ENCODE assay signal across 1 cellular context in the genomic region with DNA sequence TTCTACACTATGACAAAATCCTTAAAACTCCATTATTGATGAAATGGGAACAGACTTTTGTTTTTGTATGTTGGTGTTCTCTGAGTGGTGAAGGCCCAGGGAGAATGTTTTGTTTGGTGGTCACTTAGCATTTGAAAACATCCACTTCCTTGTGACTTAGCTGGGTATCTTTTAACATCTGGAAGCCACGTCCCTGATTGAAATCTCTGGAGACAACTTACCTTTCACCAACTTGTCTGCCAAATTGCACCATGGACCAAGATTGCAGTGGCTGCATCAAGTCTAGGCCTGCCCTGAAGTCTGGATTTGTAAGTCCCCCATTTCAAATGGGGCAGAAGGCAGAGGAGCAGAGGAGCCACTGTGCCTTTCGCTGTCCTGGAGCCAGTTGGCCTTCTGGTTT.
TF ChIP-seq lines count a peak whose summit lies in the region.

No MANE protein-coding gene starts in this region.

TF ChIP-seq in WTC11, 78 proteins besides CTCF, POLR2A, EP300 and RAD21 (continued from another document):
- TF ChIP-seq, protein P1, sequence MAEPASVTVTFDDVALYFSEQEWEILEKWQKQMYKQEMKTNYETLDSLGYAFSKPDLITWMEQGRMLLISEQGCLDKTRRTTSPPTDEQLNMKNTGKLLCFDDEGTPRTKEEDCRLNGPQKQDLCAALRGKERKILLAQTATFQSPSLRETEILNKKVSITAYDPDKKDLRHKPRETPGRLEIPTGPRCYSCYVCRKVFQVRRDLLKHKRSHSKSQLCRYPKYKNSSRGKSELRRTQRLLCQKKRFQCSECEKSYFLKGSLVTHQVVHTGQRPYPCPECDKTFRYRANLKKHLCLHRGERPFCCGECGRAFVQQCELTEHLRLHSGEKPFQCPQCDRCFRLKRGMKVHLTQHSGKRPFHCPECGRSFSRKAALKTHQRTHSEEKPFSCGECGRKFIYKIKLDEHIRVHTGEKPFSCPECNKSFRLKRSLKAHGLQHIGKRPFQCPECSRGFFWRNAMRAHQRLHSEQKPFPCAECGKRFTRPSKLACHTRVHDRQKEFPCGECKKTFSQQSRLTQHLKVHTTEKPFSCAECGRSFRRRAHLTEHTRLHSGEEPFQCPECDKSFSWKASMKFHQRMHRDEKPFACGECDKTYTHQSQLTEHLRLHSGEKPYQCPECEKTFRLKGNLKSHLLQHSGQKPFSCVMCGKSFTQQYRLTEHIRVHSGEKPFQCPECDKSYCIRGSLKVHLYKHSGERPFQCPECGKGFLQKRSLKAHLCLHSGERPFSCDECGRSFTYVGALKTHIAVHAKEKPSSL (CRISPR knock-in tag; conservative IDR thresholded peaks at IDR 0.05), result no peak
- TF ChIP-seq GRHL2 (CRISPR knock-in tag; IDR thresholded peaks at IDR 0.05; ENCODE audit: insufficient replicate concordance, severe bottlenecking), result no peak
- TF ChIP-seq NR2C2 (CRISPR knock-in tag; IDR thresholded peaks at IDR 0.05), result no peak
- no peak for TF ChIP-seq JAZF1 (CRISPR knock-in tag; IDR thresholded peaks at IDR 0.05)
- TF ChIP-seq, protein P2, sequence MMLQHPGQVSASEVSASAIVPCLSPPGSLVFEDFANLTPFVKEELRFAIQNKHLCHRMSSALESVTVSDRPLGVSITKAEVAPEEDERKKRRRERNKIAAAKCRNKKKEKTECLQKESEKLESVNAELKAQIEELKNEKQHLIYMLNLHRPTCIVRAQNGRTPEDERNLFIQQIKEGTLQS (CRISPR knock-in tag; conservative IDR thresholded peaks at IDR 0.05), result no peak
- TF ChIP-seq FOXJ3 (CRISPR knock-in tag; IDR thresholded peaks at IDR 0.05; ENCODE audit: borderline replicate concordance), result no peak
- TF ChIP-seq, protein P3, sequence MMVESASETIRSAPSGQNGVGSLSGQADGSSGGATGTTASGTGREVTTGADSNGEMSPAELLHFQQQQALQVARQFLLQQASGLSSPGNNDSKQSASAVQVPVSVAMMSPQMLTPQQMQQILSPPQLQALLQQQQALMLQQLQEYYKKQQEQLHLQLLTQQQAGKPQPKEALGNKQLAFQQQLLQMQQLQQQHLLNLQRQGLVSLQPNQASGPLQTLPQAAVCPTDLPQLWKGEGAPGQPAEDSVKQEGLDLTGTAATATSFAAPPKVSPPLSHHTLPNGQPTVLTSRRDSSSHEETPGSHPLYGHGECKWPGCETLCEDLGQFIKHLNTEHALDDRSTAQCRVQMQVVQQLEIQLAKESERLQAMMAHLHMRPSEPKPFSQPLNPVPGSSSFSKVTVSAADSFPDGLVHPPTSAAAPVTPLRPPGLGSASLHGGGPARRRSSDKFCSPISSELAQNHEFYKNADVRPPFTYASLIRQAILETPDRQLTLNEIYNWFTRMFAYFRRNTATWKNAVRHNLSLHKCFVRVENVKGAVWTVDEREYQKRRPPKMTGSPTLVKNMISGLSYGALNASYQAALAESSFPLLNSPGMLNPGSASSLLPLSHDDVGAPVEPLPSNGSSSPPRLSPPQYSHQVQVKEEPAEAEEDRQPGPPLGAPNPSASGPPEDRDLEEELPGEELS (CRISPR knock-in tag; IDR thresholded peaks at IDR 0.05), result no peak
- TF ChIP-seq, protein P4, sequence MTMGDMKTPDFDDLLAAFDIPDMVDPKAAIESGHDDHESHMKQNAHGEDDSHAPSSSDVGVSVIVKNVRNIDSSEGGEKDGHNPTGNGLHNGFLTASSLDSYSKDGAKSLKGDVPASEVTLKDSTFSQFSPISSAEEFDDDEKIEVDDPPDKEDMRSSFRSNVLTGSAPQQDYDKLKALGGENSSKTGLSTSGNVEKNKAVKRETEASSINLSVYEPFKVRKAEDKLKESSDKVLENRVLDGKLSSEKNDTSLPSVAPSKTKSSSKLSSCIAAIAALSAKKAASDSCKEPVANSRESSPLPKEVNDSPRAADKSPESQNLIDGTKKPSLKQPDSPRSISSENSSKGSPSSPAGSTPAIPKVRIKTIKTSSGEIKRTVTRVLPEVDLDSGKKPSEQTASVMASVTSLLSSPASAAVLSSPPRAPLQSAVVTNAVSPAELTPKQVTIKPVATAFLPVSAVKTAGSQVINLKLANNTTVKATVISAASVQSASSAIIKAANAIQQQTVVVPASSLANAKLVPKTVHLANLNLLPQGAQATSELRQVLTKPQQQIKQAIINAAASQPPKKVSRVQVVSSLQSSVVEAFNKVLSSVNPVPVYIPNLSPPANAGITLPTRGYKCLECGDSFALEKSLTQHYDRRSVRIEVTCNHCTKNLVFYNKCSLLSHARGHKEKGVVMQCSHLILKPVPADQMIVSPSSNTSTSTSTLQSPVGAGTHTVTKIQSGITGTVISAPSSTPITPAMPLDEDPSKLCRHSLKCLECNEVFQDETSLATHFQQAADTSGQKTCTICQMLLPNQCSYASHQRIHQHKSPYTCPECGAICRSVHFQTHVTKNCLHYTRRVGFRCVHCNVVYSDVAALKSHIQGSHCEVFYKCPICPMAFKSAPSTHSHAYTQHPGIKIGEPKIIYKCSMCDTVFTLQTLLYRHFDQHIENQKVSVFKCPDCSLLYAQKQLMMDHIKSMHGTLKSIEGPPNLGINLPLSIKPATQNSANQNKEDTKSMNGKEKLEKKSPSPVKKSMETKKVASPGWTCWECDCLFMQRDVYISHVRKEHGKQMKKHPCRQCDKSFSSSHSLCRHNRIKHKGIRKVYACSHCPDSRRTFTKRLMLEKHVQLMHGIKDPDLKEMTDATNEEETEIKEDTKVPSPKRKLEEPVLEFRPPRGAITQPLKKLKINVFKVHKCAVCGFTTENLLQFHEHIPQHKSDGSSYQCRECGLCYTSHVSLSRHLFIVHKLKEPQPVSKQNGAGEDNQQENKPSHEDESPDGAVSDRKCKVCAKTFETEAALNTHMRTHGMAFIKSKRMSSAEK (CRISPR knock-in tag; IDR thresholded peaks at IDR 0.05; ENCODE audit: borderline replicate concordance), result no peak
- no peak for TF ChIP-seq NR1H2 (CRISPR knock-in tag; IDR thresholded peaks at IDR 0.05)
- TF ChIP-seq, protein P5, sequence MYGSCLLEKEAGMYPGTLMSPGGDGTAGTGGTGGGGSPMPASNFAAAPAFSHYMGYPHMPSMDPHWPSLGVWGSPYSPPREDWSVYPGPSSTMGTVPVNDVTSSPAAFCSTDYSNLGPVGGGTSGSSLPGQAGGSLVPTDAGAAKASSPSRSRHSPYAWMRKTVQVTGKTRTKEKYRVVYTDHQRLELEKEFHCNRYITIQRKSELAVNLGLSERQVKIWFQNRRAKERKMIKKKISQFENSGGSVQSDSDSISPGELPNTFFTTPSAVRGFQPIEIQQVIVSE (CRISPR knock-in tag; IDR thresholded peaks at IDR 0.05; ENCODE audit: borderline replicate concordance), result no peak
- TF ChIP-seq GABPB1 (CRISPR knock-in tag; IDR thresholded peaks at IDR 0.05), result no peak
- no peak for TF ChIP-seq JUN (CRISPR knock-in tag; IDR thresholded peaks at IDR 0.05)
- no peak for TF ChIP-seq NFATC4 (CRISPR knock-in tag; IDR thresholded peaks at IDR 0.05)
- TF ChIP-seq, protein P6, sequence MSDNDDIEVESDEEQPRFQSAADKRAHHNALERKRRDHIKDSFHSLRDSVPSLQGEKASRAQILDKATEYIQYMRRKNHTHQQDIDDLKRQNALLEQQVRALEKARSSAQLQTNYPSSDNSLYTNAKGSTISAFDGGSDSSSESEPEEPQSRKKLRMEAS (CRISPR knock-in tag; IDR thresholded peaks at IDR 0.05), result no peak
- TF ChIP-seq, protein P7, sequence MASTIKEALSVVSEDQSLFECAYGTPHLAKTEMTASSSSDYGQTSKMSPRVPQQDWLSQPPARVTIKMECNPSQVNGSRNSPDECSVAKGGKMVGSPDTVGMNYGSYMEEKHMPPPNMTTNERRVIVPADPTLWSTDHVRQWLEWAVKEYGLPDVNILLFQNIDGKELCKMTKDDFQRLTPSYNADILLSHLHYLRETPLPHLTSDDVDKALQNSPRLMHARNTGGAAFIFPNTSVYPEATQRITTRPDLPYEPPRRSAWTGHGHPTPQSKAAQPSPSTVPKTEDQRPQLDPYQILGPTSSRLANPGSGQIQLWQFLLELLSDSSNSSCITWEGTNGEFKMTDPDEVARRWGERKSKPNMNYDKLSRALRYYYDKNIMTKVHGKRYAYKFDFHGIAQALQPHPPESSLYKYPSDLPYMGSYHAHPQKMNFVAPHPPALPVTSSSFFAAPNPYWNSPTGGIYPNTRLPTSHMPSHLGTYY (CRISPR knock-in tag; IDR thresholded peaks at IDR 0.05), result no peak
- TF ChIP-seq CREB1 (CRISPR knock-in tag; IDR thresholded peaks at IDR 0.05), result no peak
